ENCODE assay signal across 6 cellular contexts in genomic region chr5:177304392-177305119, GRCh38. TPM values are rescaled to one million over a fixed set of nuclear protein-coding genes. Genes with fewer than 3 reads are reported as not detected.
A peak's percentile ranks its signal among the peaks of the same experiment; 100 is the strongest.
DNase-seq lines count a peak whose midpoint lies in the region; ATAC-seq and TF ChIP-seq lines count a peak whose summit lies in the region.

No MANE protein-coding gene starts in this region.

- H3K9me3 ChIP-seq in HCT116 (ENCODE audit: control insufficient read depth in 1 of 2, insufficient read depth in 1 of 2, low read depth in 1 of 2, low read length in 2 of 2) (no peaks in the 10 kb centered on the region), mesenchymal stem cell (ENCODE audit: control insufficient read depth, low read length) (no peaks in the 10 kb centered on the region)

- RAD21 ChIA-PET in HCT116 (lab: Charles Lee; ENCODE audit: low non-redundant PET in 1 of 2, low total read pairs in 2 of 2, uncharacterized antibody in 2 of 2, unreplicated experiment in 2 of 2), result no interaction called here

- intact Hi-C loops in HCT116 (cut with micrococcal nuclease), result loop anchor here (5.0 to 10.0 kb wide), 2 partner anchors 198 to 650 kb away; no protein-coding TSS in a partner anchor
- intact Hi-C loops in activated CD8-positive, alpha-beta T cell treated with anti-CD3 and anti-CD28 coated beads for 36 hours (cut with micrococcal nuclease), result loop anchor here (5.0 kb wide), 1 partner anchor 192 kb away; no protein-coding TSS in a partner anchor

- peaks cover 45% of the 10 kb centered on the region for H3K36me3 Mint-ChIP-seq in activated CD8-positive, alpha-beta T cell treated with anti-CD3 and anti-CD28 coated beads for 36 hours (ENCODE audit: low read depth)

- BruUV-seq in HCT116 (replicated peaks; lab: Mats Ljungman, UMichigan), result TSS peak; percentile 68

- no peak overlapping the region for H2BK15ac ChIP-seq in mesenchymal stem cell (ENCODE audit: low read depth, poor library complexity, severe bottlenecking)

- H3K4me1 ChIP-seq in HCT116 (ENCODE audit: control insufficient read depth in 1 of 2, insufficient read depth in 2 of 2, low read length in 2 of 2), result peaks cover 19 to 58% of the 10 kb centered on the region in 2 experiments
- peaks cover 24% of the 10 kb centered on the region for H3K4me1 ChIP-seq in mesenchymal stem cell (ENCODE audit: control insufficient read depth, insufficient read depth, low read depth, low read length)

- peak overlapping the region; percentile 98 for H3K4me3 Mint-ChIP-seq in activated CD8-positive, alpha-beta T cell treated with anti-CD3 and anti-CD28 coated beads for 36 hours

- peak overlapping the region in 1 of 2 experiments; percentile 27 for H3K4ac ChIP-seq in mesenchymal stem cell (ENCODE audit: low read depth in 1 of 2, low read length in 2 of 2)

- no peak for TF ChIP-seq POLR2A in HCT116 (IDR thresholded peaks at IDR 0.05; ENCODE audit: borderline replicate concordance, extremely low read depth, insufficient read depth, insufficient read length)

- peaks cover 55% of the 10 kb centered on the region for H3K4me1 Mint-ChIP-seq in activated CD8-positive, alpha-beta T cell treated with anti-CD3 and anti-CD28 coated beads for 36 hours (ENCODE audit: low read depth)

- no peak overlapping the region for H4K8ac ChIP-seq in mesenchymal stem cell (ENCODE audit: low read length)

- POLR2A ChIA-PET in HCT116 (lab: Charles Lee), result no interaction called here
- POLR2A ChIA-PET in activated CD8-positive, alpha-beta T cell treated with anti-CD3 and anti-CD28 coated beads for 36 hours (lab: Charles Lee), result interaction anchor here (0.7 to 1.0 kb wide), 2 partner anchors 8 to 24 kb away, joined by 3 read pairs; no protein-coding TSS in a partner anchor

- H3K36me3 ChIP-seq in HCT116 (ENCODE audit: control insufficient read depth in 1 of 2, insufficient read depth in 2 of 2, low read length in 2 of 2) (peaks cover 8 to 14% of the 10 kb centered on the region in 2 experiments; a peak in 2 of 4 replicates), mesenchymal stem cell (ENCODE audit: control insufficient read depth in 1 of 2, insufficient read depth in 2 of 2, low read depth in 1 of 2, low read length in 2 of 2) (peaks cover 49 to 52% of the 10 kb centered on the region in 2 experiments)

- no peak for TF ChIP-seq CTCF in HCT116 (IDR thresholded peaks at IDR 0.05 in 2 of 3, conservative IDR thresholded peaks at IDR 0.05 in 1 of 3; ENCODE audit: borderline replicate concordance in 1 of 3, insufficient read depth in 1 of 3, low read depth in 2 of 3, low read length in 2 of 3)
- no peak for TF ChIP-seq CTCF in activated CD8-positive, alpha-beta T cell treated with anti-CD3 and anti-CD28 coated beads for 36 hours (IDR thresholded peaks at IDR 0.05)

- H3K27me3 ChIP-seq in HCT116 (ENCODE audit: insufficient read depth, low read length) (no peaks in the 10 kb centered on the region), mesenchymal stem cell (ENCODE audit: control insufficient read depth in 1 of 2, insufficient read depth in 1 of 2, low read length in 2 of 2) (no peaks in the 10 kb centered on the region)

- H3K4me2 ChIP-seq in HCT116 (ENCODE audit: low read length) (peak overlapping the region; percentile 92), mesenchymal stem cell (ENCODE audit: low read length, poor library complexity, severe bottlenecking) (peak overlapping the region; percentile 88)

- peak overlapping the region; percentile 91 for H3K27ac Mint-ChIP-seq in activated CD8-positive, alpha-beta T cell treated with anti-CD3 and anti-CD28 coated beads for 36 hours

- peaks cover 28% of the 10 kb centered on the region for H3K79me2 ChIP-seq in HCT116 (ENCODE audit: insufficient read depth, low read length)

- no peak overlapping the region for H2BK5ac ChIP-seq in mesenchymal stem cell (ENCODE audit: low read depth, low read length, poor library complexity, severe bottlenecking)

- H3K27me3 Mint-ChIP-seq in activated CD8-positive, alpha-beta T cell treated with anti-CD3 and anti-CD28 coated beads for 36 hours, result no peaks in the 10 kb centered on the region

- H4K20me1 ChIP-seq in HCT116 (ENCODE audit: insufficient read depth), result peaks cover 8% of the 10 kb centered on the region; the same call in 1 of the 2 replicates

- H3K27ac ChIP-seq in HCT116 (ENCODE audit: low read depth, low read length) (peak overlapping the region; percentile 72), mesenchymal stem cell (ENCODE audit: low read length, poor library complexity, severe bottlenecking) (peak overlapping the region; percentile 35)

- CTCF ChIA-PET in HCT116 (lab: Charles Lee), result interaction anchor here (0.7 to 1.3 kb wide), 2 partner anchors 86 to 193 kb away, joined by 3 to 4 read pairs; no protein-coding TSS in a partner anchor
- CTCF ChIA-PET in activated CD8-positive, alpha-beta T cell treated with anti-CD3 and anti-CD28 coated beads for 36 hours (lab: Charles Lee), result interaction anchor here (1.1 kb wide), 1 partner anchor 211 kb away, joined by 3 read pairs; no protein-coding TSS in a partner anchor

- no peak overlapping the region for H2AK5ac ChIP-seq in mesenchymal stem cell (ENCODE audit: low read length, severe bottlenecking)

- H3K18ac ChIP-seq in mesenchymal stem cell (ENCODE audit: low read depth in 1 of 2, low read length in 2 of 2), result no peak overlapping the region

- H3K79me1 ChIP-seq in mesenchymal stem cell (replicated peaks; ENCODE audit: low read length, poor library complexity, severe bottlenecking), result peaks cover 24% of the 10 kb centered on the region

- no peak overlapping the region for H4K91ac ChIP-seq in mesenchymal stem cell (ENCODE audit: low read length)

- DNase-seq in HCT116 (ENCODE audit: low read depth, low spot score) (no peak), mesenchymal stem cell (peak; percentile 47), NCI-H510A treated with DMSO at 0.1 percent for 48 hours (lab: John Stamatoyannopoulos, UW) (no peak)
- peak; percentile 54 for DNase-seq in activated CD8-positive, alpha-beta T cell treated with anti-CD3 and anti-CD28 coated beads for 36 hours

- 33% methylated on average over 13 of the region's 19 CpGs for WGBS in mesenchymal stem cell

- no peak for TF ChIP-seq RAD21 in HCT116 (IDR thresholded peaks at IDR 0.05; ENCODE audit: low read depth)

- ATAC-seq in HCT116 (peak; percentile 44), HG02870 (IDR thresholded peaks at IDR 0.05; ENCODE audit: unreplicated experiment) (no peak)
- ATAC-seq in activated CD8-positive, alpha-beta T cell treated with anti-CD3 and anti-CD28 coated beads for 36 hours, result no peak
- ATAC-seq in activated CD4-positive, CD25-positive, alpha-beta regulatory T cell treated with anti-CD3 and anti-CD28 coated beads, Interleukin-2, amount 50 U/mL, for 24 hours, result no peak

- peak overlapping the region; percentile 99 for H3K9ac ChIP-seq in HCT116 (ENCODE audit: low read length)
- peak overlapping the region; percentile 98 for H3K9ac ChIP-seq in mesenchymal stem cell (ENCODE audit: low read length)

- H2BK12ac ChIP-seq in mesenchymal stem cell (ENCODE audit: low read length in 2 of 2), result no peak overlapping the region

- H2AFZ ChIP-seq in HCT116 (ENCODE audit: low read depth, low read length, poor library complexity, severe bottlenecking) (no peak overlapping the region), mesenchymal stem cell (ENCODE audit: low read depth, low read length) (no peak overlapping the region)

- no peak overlapping the region for H2BK120ac ChIP-seq in mesenchymal stem cell (ENCODE audit: low read depth, low read length)

- H3K4me3 ChIP-seq in HCT116 (replicated peaks in 1 of 2; ENCODE audit: low read depth in 1 of 2, low read length in 2 of 2), result peak overlapping the region; percentile 88 to 99
- H3K4me3 ChIP-seq in mesenchymal stem cell (ENCODE audit: insufficient read depth in 1 of 2, low read depth in 1 of 2, low read length in 2 of 2), result peak overlapping the region; percentile 81 to 98

- H3K9me3 Mint-ChIP-seq in activated CD8-positive, alpha-beta T cell treated with anti-CD3 and anti-CD28 coated beads for 36 hours, result no peaks in the 10 kb centered on the region

- no peaks in the 10 kb centered on the region for H3K9me2 ChIP-seq in HCT116 (ENCODE audit: insufficient read depth)

- H3K14ac ChIP-seq in mesenchymal stem cell (ENCODE audit: low read length in 2 of 2), result no peak overlapping the region

- H3K23ac ChIP-seq in mesenchymal stem cell (ENCODE audit: low read length in 2 of 2), result no peak overlapping the region

TF ChIP-seq in HCT116, 20 proteins besides CTCF, POLR2A, EP300 and RAD21:
- peak; percentile 25 for TF ChIP-seq POLR2AphosphoS5 (IDR thresholded peaks at IDR 0.05; ENCODE audit: low read depth, low read length)
- no peak for TF ChIP-seq ATF3 (IDR thresholded peaks at IDR 0.05)

RNA-seq across cellular contexts. Expression of gene PRELID1, which starts 1.0 kb away (rescaled TPM):
- 223 TPM for total RNA-seq in HCT116 (2021; ENCODE audit: unreplicated experiment)
- 181 and 221 TPM in 2 replicates for polyA plus RNA-seq in HCT116 (2012)
- 100 to 1,000 TPM; 222 to 233 TPM for total RNA-seq in activated CD8-positive, alpha-beta T cell treated with anti-CD3 and anti-CD28 coated beads for 36 hours
- polyA plus RNA-seq in mesenchymal stem cell (2013, experiment 1 of 2), result 170 TPM
- 176 TPM for polyA plus RNA-seq in mesenchymal stem cell (2013, experiment 2 of 2)

RNA-seq across cellular contexts. Expression of gene RAB24, which starts 1.0 kb away (rescaled TPM):
- total RNA-seq in HCT116 (2021; ENCODE audit: unreplicated experiment), result 13.5 TPM
- polyA plus RNA-seq in HCT116 (2012), result 16.5 and 19.4 TPM in 2 replicates
- total RNA-seq in activated CD8-positive, alpha-beta T cell treated with anti-CD3 and anti-CD28 coated beads for 36 hours, result 10 to 100 TPM; 26.6 TPM
- polyA plus RNA-seq in mesenchymal stem cell (2013, experiment 1 of 2), result 30.2 TPM
- polyA plus RNA-seq in mesenchymal stem cell (2013, experiment 2 of 2), result 30.8 TPM

RNA-seq across cellular contexts. Expression of gene MXD3, which starts 7.1 kb away (rescaled TPM):
- 37.6 TPM for total RNA-seq in HCT116 (2021; ENCODE audit: unreplicated experiment)
- 30.5 and 37.0 TPM in 2 replicates for polyA plus RNA-seq in HCT116 (2012)
- total RNA-seq in activated CD8-positive, alpha-beta T cell treated with anti-CD3 and anti-CD28 coated beads for 36 hours, result 10 to 100 TPM; 19.3 to 25.1 TPM
- polyA plus RNA-seq in mesenchymal stem cell (2013, experiment 1 of 2), result 2.2 TPM
- polyA plus RNA-seq in mesenchymal stem cell (2013, experiment 2 of 2), result 2.8 TPM

RNA-seq across cellular contexts. Expression of gene LMAN2, which starts 46.9 kb away (rescaled TPM):
- total RNA-seq in HCT116 (2021; ENCODE audit: unreplicated experiment), result 128 TPM
- 233 and 234 TPM in 2 replicates for polyA plus RNA-seq in HCT116 (2012)
- 10 to 100 TPM; 79.9 to 87.5 TPM for total RNA-seq in activated CD8-positive, alpha-beta T cell treated with anti-CD3 and anti-CD28 coated beads for 36 hours
- polyA plus RNA-seq in mesenchymal stem cell (2013, experiment 1 of 2), result 296 TPM
- polyA plus RNA-seq in mesenchymal stem cell (2013, experiment 2 of 2), result 279 TPM

RNA-seq across cellular contexts. Expression of gene RGS14, which starts 53.2 kb away (rescaled TPM):
- 9.4 TPM for total RNA-seq in HCT116 (2021; ENCODE audit: unreplicated experiment)
- 12.3 and 12.9 TPM in 2 replicates for polyA plus RNA-seq in HCT116 (2012)
- total RNA-seq in activated CD8-positive, alpha-beta T cell treated with anti-CD3 and anti-CD28 coated beads for 36 hours, result 10 to 100 TPM; 50.4 to 52.5 TPM
- polyA plus RNA-seq in mesenchymal stem cell (2013, experiment 1 of 2), result 16.7 TPM
- polyA plus RNA-seq in mesenchymal stem cell (2013, experiment 2 of 2), result 15.9 TPM

Comparison
In these comparisons a context has a peak if more than half of its experiments do, and no peak if none do; other contexts are left out.
1. DNase-seq: peak in activated CD8-positive, alpha-beta T cell treated with anti-CD3 and anti-CD28 coated beads for 36 hours (single experiment) and mesenchymal stem cell (single experiment); none in HCT116 (single experiment) and NCI-H510A treated with DMSO at 0.1 percent for 48 hours (single experiment).